ENCODE assay signal across 8 cellular contexts in genomic region chr17:29568331-29569244, GRCh38.
A peak's percentile ranks its signal among the peaks of the same experiment; 100 is the strongest.
DNase-seq lines count a peak whose midpoint lies in the region; ATAC-seq and TF ChIP-seq lines count a peak whose summit lies in the region.

Gene TP53I13, plus strand, starts transcription at chr17:29568701. Its CDS starts 58 bp downstream, at chr17:29568759.

- H3K9me3 Mint-ChIP-seq in memory B cell: no peaks in the 10 kb centered on the region

- POLR2A ChIA-PET in AG04449 (lab: Yijun Ruan, JAX): interaction anchor here (0.6 to 1.5 kb wide), 2 partner anchors 12 to 15 kb away, joined by 4 to 5 read pairs; no protein-coding TSS in a partner anchor

- peak within 1 kb of the TSS; percentile 97 for H3K4me3 Mint-ChIP-seq in memory B cell

- peak within 1 kb of the TSS; percentile 77 for H3K4me3 ChIP-seq in AG04449 (ENCODE audit: low read depth, low read length)

- peak within 1 kb of the TSS; percentile 91 for H3K27ac Mint-ChIP-seq in memory B cell

- H3K4me1 Mint-ChIP-seq in memory B cell: peaks cover 20% of the 10 kb centered on the region

- ATAC-seq in GM18907 (IDR thresholded peaks at IDR 0.05; ENCODE audit: unreplicated experiment): peak; percentile 45
- ATAC-seq in HG03432 (IDR thresholded peaks at IDR 0.05; ENCODE audit: unreplicated experiment): peak; percentile 51
- ATAC-seq in memory B cell (ENCODE audit: low read depth): peak; percentile 46

- peaks cover 2% of the 10 kb centered on the region for H3K36me3 Mint-ChIP-seq in memory B cell

- TF ChIP-seq CTCF in AG04449 (IDR thresholded peaks at IDR 0.05; ENCODE audit: insufficient read depth, low read length, missing control alignments): no peak

- CTCF ChIA-PET in AG04449 (lab: Yijun Ruan, JAX): interaction anchor here (0.7 to 20.8 kb wide), 13 partner anchors 10 to 201 kb away, joined by 3 to 222 read pairs (median 13); no protein-coding TSS in a partner anchor

- DNase-seq in AG04449 (ENCODE audit: low read depth, low spot score) (no peak), NOMO-1 (lab: John Stamatoyannopoulos, UW; ENCODE audit: unreplicated experiment in 2 of 2) (peak; percentile 80 to 90), memory B cell (ENCODE audit: low spot score in 2 of 2) (peak; percentile 64 to 70)
- DNase-seq in activated CD8-positive, alpha-beta memory T cell treated with anti-CD3 and anti-CD28 coated beads for 24 hours: peak; percentile 93
- peak; percentile 83 for DNase-seq in effector CD8-positive, alpha-beta T cell (lab: John Stamatoyannopoulos, UW)
- peak; percentile 74 for DNase-seq in stimulated activated CD8-positive, alpha-beta memory T cell treated with anti-CD3 and anti-CD28 coated beads, Interleukin-15, amount 100 ng/mL, for 24 hours (ENCODE audit: low read depth)

- H3K27me3 Mint-ChIP-seq in memory B cell: no peaks in the 10 kb centered on the region
